ENCODE assay signal across 10 cellular contexts in the genomic region with DNA sequence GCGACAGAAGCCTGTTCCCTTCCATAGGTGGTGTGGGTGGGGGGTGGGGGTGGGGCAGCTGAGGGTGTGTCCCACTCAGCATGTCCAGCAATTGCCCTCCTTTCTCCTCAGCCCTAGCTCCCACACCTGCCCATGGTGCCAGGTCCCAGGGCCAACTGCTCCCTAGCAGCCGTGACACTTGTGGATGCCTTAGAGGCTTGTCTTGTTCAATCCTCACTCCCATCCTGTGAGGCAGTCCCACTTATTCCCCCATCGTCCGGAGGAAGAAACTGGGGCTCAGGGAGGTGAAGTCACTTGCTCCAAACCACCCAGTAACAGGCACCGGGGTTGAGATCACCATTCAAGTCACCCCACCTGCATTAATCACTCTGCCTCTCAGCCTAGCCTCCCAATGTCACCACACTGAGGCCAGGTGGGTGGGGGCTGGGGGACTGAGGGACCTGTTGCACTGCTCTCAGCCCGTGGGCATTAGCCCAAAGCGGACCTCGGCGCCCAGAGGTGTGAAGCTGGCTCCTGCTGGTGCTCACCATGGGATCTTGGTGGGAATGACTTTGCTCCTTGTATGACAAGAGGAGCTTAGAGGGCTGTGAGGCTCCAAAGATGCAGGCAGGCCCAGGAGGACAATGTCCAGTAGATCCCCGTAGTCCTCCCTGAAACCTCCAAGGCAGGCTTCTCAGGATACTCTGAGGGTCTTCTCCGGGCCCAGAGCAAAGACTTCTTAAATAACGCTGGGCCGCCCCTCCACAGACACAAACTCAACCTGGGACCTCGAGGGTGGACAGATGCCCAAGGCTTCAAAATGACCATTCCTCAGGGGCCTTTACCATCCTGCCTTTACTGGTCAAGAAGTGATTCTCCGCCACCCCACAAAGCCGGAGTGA. TPM values are rescaled to one million over a fixed set of nuclear protein-coding genes. Genes with fewer than 3 reads are reported as not detected.
DNase-seq lines count a peak whose midpoint lies in the region; ATAC-seq, FAIRE-seq and TF ChIP-seq lines count a peak whose summit lies in the region.
"Had no signal": no experiment of that assay in that cellular context is flagged by ENCODE, and none has a peak within 500 bp of the region (broad histone marks: within the 10 kb centered on the region; RNA-seq: fewer than 3 reads in every experiment).

No MANE protein-coding gene starts in this region.

- no peak overlapping the region for H3K27ac Mint-ChIP-seq in activated CD4-positive, alpha-beta T cell treated with anti-CD3 and anti-CD28 coated beads, Interleukin-2, amount 10 ng/mL, durations not matched to agents 24 days and 14 days
- no peak overlapping the region for H3K27ac Mint-ChIP-seq in activated naive CD8-positive, alpha-beta T cell treated with anti-CD3 and anti-CD28 coated beads for 36 hours

- H3K4me1 Mint-ChIP-seq in activated CD4-positive, alpha-beta T cell treated with anti-CD3 and anti-CD28 coated beads, Interleukin-2, amount 10 ng/mL, durations not matched to agents 24 days and 14 days: peaks cover 11% of the 10 kb centered on the region
- H3K4me1 Mint-ChIP-seq in activated naive CD8-positive, alpha-beta T cell treated with anti-CD3 and anti-CD28 coated beads for 36 hours: peaks cover 15% of the 10 kb centered on the region

- no peak for FAIRE-seq in urothelium cell line (lab: Jason Lieb, UNC)
- FAIRE-seq: D721Med had no signal

- intact Hi-C loops in activated CD4-positive, alpha-beta T cell treated with anti-CD3 and anti-CD28 coated beads, Interleukin-2, amount 10 ng/mL, durations not matched to agents 24 days and 14 days (cut with micrococcal nuclease): loop anchor here (10.0 kb wide), 2 partner anchors 337 to 363 kb away; partner anchors contain the start of genes ALAS1 and STIMATE

- no peaks in the 10 kb centered on the region for H3K27me3 Mint-ChIP-seq in activated CD4-positive, alpha-beta T cell treated with anti-CD3 and anti-CD28 coated beads, Interleukin-2, amount 10 ng/mL, durations not matched to agents 24 days and 14 days
- H3K27me3 Mint-ChIP-seq in activated naive CD8-positive, alpha-beta T cell treated with anti-CD3 and anti-CD28 coated beads for 36 hours: peaks cover 3% of the 10 kb centered on the region

- TF ChIP-seq CTCF in thoracic aorta (IDR thresholded peaks at IDR 0.05): no peak

- H3K9me3 Mint-ChIP-seq in activated CD4-positive, alpha-beta T cell treated with anti-CD3 and anti-CD28 coated beads, Interleukin-2, amount 10 ng/mL, durations not matched to agents 24 days and 14 days: no peaks in the 10 kb centered on the region
- no peaks in the 10 kb centered on the region for H3K9me3 Mint-ChIP-seq in activated naive CD8-positive, alpha-beta T cell treated with anti-CD3 and anti-CD28 coated beads for 36 hours

- no peak for DNase-seq in activated CD4-positive, alpha-beta T cell treated with anti-CD3 and anti-CD28 coated beads, Interleukin-2, amount 10 ng/mL, durations not matched to agents 24 days and 14 days
- DNase-seq in activated CD4-positive, alpha-beta T cell treated with anti-CD3 and anti-CD28 coated beads, Interleukin-2, amount 50 U/mL, for 1 hour: no peak
- DNase-seq in activated naive CD8-positive, alpha-beta T cell treated with anti-CD3 and anti-CD28 coated beads for 36 hours: no peak
- DNase-seq in thoracic aorta (ENCODE audit: low spot score): no peak
- no peak for DNase-seq in kidney tubule cell (ENCODE audit: low spot score)
- no peak for DNase-seq in urothelium cell line (ENCODE audit: low spot score)

- peaks cover 4% of the 10 kb centered on the region for H3K36me3 Mint-ChIP-seq in activated CD4-positive, alpha-beta T cell treated with anti-CD3 and anti-CD28 coated beads, Interleukin-2, amount 10 ng/mL, durations not matched to agents 24 days and 14 days (ENCODE audit: low read depth)
- peaks cover 2% of the 10 kb centered on the region for H3K36me3 Mint-ChIP-seq in activated naive CD8-positive, alpha-beta T cell treated with anti-CD3 and anti-CD28 coated beads for 36 hours

- H3K27ac ChIP-seq in thoracic aorta: peak overlapping the region; percentile 53 to 79

- peaks cover 12 to 56% of the 10 kb centered on the region in 2 donors for H3K4me1 ChIP-seq in thoracic aorta (ENCODE audit: control insufficient read depth in 1 of 2, low read depth in 2 of 2)

- no peaks in the 10 kb centered on the region for H3K9me3 ChIP-seq in iPS-18c (ENCODE audit: control insufficient read depth, insufficient read depth, low read length)
- no peaks in the 10 kb centered on the region for H3K9me3 ChIP-seq in thoracic aorta

- ATAC-seq in thoracic aorta (ENCODE audit: insufficient number of reproducible peaks, low FRiP score, low read depth) (no peak), HG02571 (IDR thresholded peaks at IDR 0.05; ENCODE audit: unreplicated experiment) (no peak)

- H3K27me3 ChIP-seq in thoracic aorta (replicated peaks; ENCODE audit: insufficient read depth): no peaks in the 10 kb centered on the region

- H3K4me3 Mint-ChIP-seq in activated CD4-positive, alpha-beta T cell treated with anti-CD3 and anti-CD28 coated beads, Interleukin-2, amount 10 ng/mL, durations not matched to agents 24 days and 14 days: peak overlapping the region; percentile 81
- peak overlapping the region; percentile 82 for H3K4me3 Mint-ChIP-seq in activated naive CD8-positive, alpha-beta T cell treated with anti-CD3 and anti-CD28 coated beads for 36 hours

- H3K4me3 ChIP-seq in iPS-18c (ENCODE audit: insufficient read depth, low read depth, low read length): peak overlapping the region; percentile 83
- no peak overlapping the region for H3K4me3 ChIP-seq in thoracic aorta

- peaks cover 7% of the 10 kb centered on the region for H3K36me3 ChIP-seq in thoracic aorta

RNA-seq across cellular contexts. Expression of gene NT5DC2, which starts 1.8 kb away (rescaled TPM):
- 75.6 and 76.9 TPM in 2 replicates for total RNA-seq in activated CD4-positive, alpha-beta T cell treated with anti-CD3 and anti-CD28 coated beads, Interleukin-2, amount 10 ng/mL, durations not matched to agents 24 days and 14 days
- 10 to 100 TPM; 66.6 to 73.4 TPM for total RNA-seq in activated naive CD8-positive, alpha-beta T cell treated with anti-CD3 and anti-CD28 coated beads for 36 hours
- total RNA-seq in thoracic aorta: 10 to 100 TPM; 47.6 to 83.4 TPM

RNA-seq across cellular contexts. Expression of gene UQCC5, which starts 4.5 kb away (rescaled TPM):
- total RNA-seq in activated CD4-positive, alpha-beta T cell treated with anti-CD3 and anti-CD28 coated beads, Interleukin-2, amount 10 ng/mL, durations not matched to agents 24 days and 14 days: 13.8 TPM in 2 replicates
- total RNA-seq in activated naive CD8-positive, alpha-beta T cell treated with anti-CD3 and anti-CD28 coated beads for 36 hours: 10 to 100 TPM; 23.4 to 23.6 TPM
- total RNA-seq in thoracic aorta: 1 to 10 TPM in 1 of 2 donors, under 1 TPM in 1; 0.95 to 8.7 TPM

RNA-seq across cellular contexts. Expression of gene STAB1, which starts 36.7 kb away (rescaled TPM):
- total RNA-seq in activated CD4-positive, alpha-beta T cell treated with anti-CD3 and anti-CD28 coated beads, Interleukin-2, amount 10 ng/mL, durations not matched to agents 24 days and 14 days: 0.07 TPM in 1 of 2 replicates, not detected in the other
- total RNA-seq in activated naive CD8-positive, alpha-beta T cell treated with anti-CD3 and anti-CD28 coated beads for 36 hours: under 1 TPM; 0.08 to 0.10 TPM
- total RNA-seq in thoracic aorta: 100 to 1,000 TPM; 249 to 837 TPM
- total RNA-seq: HT1080 had no signal

Comparison
In these comparisons a context has a peak if more than half of its experiments do, and no peak if none do; other contexts are left out.
1. RNA of gene STAB1, which starts 36.7 kb away (total RNA-seq): 249 to 837 TPM in thoracic aorta; 0.08 to 0.10 TPM in activated naive CD8-positive, alpha-beta T cell treated with anti-CD3 and anti-CD28 coated beads for 36 hours and 0.07 TPM in activated CD4-positive, alpha-beta T cell treated with anti-CD3 and anti-CD28 coated beads, Interleukin-2, amount 10 ng/mL, durations not matched to agents 24 days and 14 days; every median in the first group is over 100 times any median in the second.